22 cellular contexts compared by ENCODE assay signal in the genomic region with DNA sequence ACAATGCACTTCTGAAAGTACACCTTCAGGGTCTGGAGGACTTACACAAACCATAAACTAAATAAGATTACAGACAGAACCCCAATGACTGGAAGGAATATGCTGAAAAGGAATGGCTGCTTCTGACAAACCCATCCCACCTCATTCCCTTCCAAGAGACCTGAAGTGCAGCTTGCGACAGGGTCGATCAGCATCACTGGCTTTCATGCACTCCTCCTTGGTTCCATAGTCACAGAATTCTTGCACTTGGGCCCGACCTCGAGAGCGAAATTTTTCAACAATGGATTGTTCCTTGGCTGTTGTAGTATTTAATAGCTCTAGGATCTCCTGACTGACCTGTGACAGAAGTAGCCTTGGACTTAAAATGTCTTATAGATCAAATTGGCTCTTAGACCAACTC.
"Had no signal": no experiment of that assay in that cellular context is flagged by ENCODE, and none has a peak within 500 bp of the region (broad histone marks: within the 10 kb centered on the region; RNA-seq: fewer than 3 reads in every experiment).

No MANE protein-coding gene starts in this region.

- H3K27me3 Mint-ChIP-seq: activated naive CD8-positive, alpha-beta T cell; stimulated activated naive B cell treated with anti-CD40 and anti-IgM and Interleukin-4, amounts not matched to agents 10 μg/mL and 1 μg/mL and 100 μg/mL, for 72 hours had no signal

- DNase-seq: activated CD4-positive, alpha-beta T cell treated with anti-CD3 and anti-CD28 coated beads for 1 hour; activated CD8-positive, alpha-beta memory T cell treated with anti-CD3 and anti-CD28 coated beads, Interleukin-2, amount 50 U/mL, for 48 hours; activated gamma-delta T cell treated with Interleukin-2 at 50 U/mL for 16 hours; amniotic stem cell; glutamatergic neuron; immature natural killer cell; lower lobe of right lung; mesendoderm; mucosa of descending colon; posterior cingulate gyrus; sigmoid colon; SK-N-SH; stimulated activated CD4-positive, alpha-beta T cell treated with anti-CD3 and anti-CD28 coated beads, Interleukin-15, amount 100 ng/mL, for 24 hours; stimulated activated naive B cell treated with anti-CD40 and anti-IgM and Interleukin-4, amounts not matched to agents 10 μg/mL and 1 μg/mL and 100 μg/mL, for 72 hours; trophoblast cell; uterus; WERI-Rb-1 had no signal

- H3K4me3 Mint-ChIP-seq: activated naive CD8-positive, alpha-beta T cell; activated T-helper 1 cell treated with anti-CD3 and anti-CD28 coated beads, Interleukin-12 subunit alpha, Interleukin-12 subunit beta, Interleukin-2, Interleukin-4 antibody, amounts not matched to agents 30 ng/mL and 10 ng/mL and 1 ng/mL, durations not matched to agents 14 hours and 24 hours and 36 hours; immature natural killer cell; neural crest cell; stimulated activated naive B cell treated with anti-CD40 and anti-IgM and Interleukin-4, amounts not matched to agents 10 μg/mL and 1 μg/mL and 100 μg/mL, for 72 hours; T-helper 2 cell treated with Interferon-gamma antibody and Interleukin-4, amounts not matched to agents 5 μg/mL and 100 μg/mL, for 36 hours had no signal

- H3K9me3 Mint-ChIP-seq: activated T-helper 1 cell treated with anti-CD3 and anti-CD28 coated beads, Interleukin-12 subunit alpha, Interleukin-12 subunit beta, Interleukin-2, Interleukin-4 antibody, amounts not matched to agents 30 ng/mL and 10 ng/mL and 1 ng/mL, durations not matched to agents 14 hours and 24 hours and 36 hours; immature natural killer cell; neural crest cell; stimulated activated naive B cell treated with anti-CD40 and anti-IgM and Interleukin-4, amounts not matched to agents 10 μg/mL and 1 μg/mL and 100 μg/mL, for 72 hours; T-helper 2 cell treated with Interferon-gamma antibody and Interleukin-4, amounts not matched to agents 5 μg/mL and 100 μg/mL, for 36 hours had no signal

- ATAC-seq: left lobe of liver; lower lobe of right lung; mucosa of descending colon; stimulated activated naive B cell treated with anti-CD40 and anti-IgM and Interleukin-4, amounts not matched to agents 10 μg/mL and 1 μg/mL and 100 μg/mL, for 72 hours had no signal

- H3K27ac Mint-ChIP-seq: activated T-helper 1 cell treated with anti-CD3 and anti-CD28 coated beads, Interleukin-12 subunit alpha, Interleukin-12 subunit beta, Interleukin-2, Interleukin-4 antibody, amounts not matched to agents 30 ng/mL and 10 ng/mL and 1 ng/mL, durations not matched to agents 14 hours and 24 hours and 36 hours; stimulated activated naive B cell treated with anti-CD40 and anti-IgM and Interleukin-4, amounts not matched to agents 10 μg/mL and 1 μg/mL and 100 μg/mL, for 72 hours; T-helper 2 cell treated with Interferon-gamma antibody and Interleukin-4, amounts not matched to agents 5 μg/mL and 100 μg/mL, for 36 hours had no signal
